ENCODE assay signal across 8 cellular contexts in genomic region chr2:206989306-206989705, GRCh38. TPM values are rescaled to one million over a fixed set of nuclear protein-coding genes. Genes with fewer than 3 reads are reported as not detected.
DNase-seq lines count a peak whose midpoint lies in the region; ATAC-seq and TF ChIP-seq lines count a peak whose summit lies in the region.

No MANE protein-coding gene starts in this region.

- 16 to 25% methylated on average over 6 of the region's 6 CpGs for WGBS in sigmoid colon, 2 donors

- no peaks in the 10 kb centered on the region for H3K27me3 ChIP-seq in sigmoid colon

- TF ChIP-seq POLR2A in sigmoid colon (IDR thresholded peaks at IDR 0.05): no peak

- peak; percentile 31 to 34 for DNase-seq in AML-193 (lab: John Stamatoyannopoulos, UW)
- peak; percentile 77 for DNase-seq in NCI-H82 (lab: John Stamatoyannopoulos, UW)
- peak; percentile 18 for DNase-seq in cerebellar cortex (ENCODE audit: low spot score)
- no peak for DNase-seq in mesothelial cell of epicardium (ENCODE audit: low spot score in 2 of 2, unreplicated experiment in 2 of 2)
- no peak for DNase-seq in T-helper 2 cell
- no peak for DNase-seq in sigmoid colon

- peaks cover 13% of the 10 kb centered on the region for H3K4me1 Mint-ChIP-seq in mesothelial cell of epicardium

- H3K36me3 ChIP-seq in sigmoid colon: no peaks in the 10 kb centered on the region

- no peak for TF ChIP-seq EP300 in sigmoid colon (IDR thresholded peaks at IDR 0.05)

- peaks cover 0 to 6% (median 2%) of the 10 kb centered on the region in 4 donors for H3K4me1 ChIP-seq in sigmoid colon

- no peak overlapping the region for H3K27ac Mint-ChIP-seq in mesothelial cell of epicardium

- no peaks in the 10 kb centered on the region for H3K9me3 Mint-ChIP-seq in mesothelial cell of epicardium

- peak; percentile 83 for ATAC-seq in HG02623 (IDR thresholded peaks at IDR 0.05; ENCODE audit: unreplicated experiment)

- no peaks in the 10 kb centered on the region for H3K9me3 ChIP-seq in sigmoid colon

- TF ChIP-seq CTCF in GM12872 (IDR thresholded peaks at IDR 0.05; ENCODE audit: insufficient read depth, low read depth, low read length) (peak; percentile 94), mesothelial cell of epicardium (IDR thresholded peaks at IDR 0.05; ENCODE audit: unreplicated experiment) (peak; percentile 44), sigmoid colon (IDR thresholded peaks at IDR 0.05) (peak in 2 of 4 experiments; percentile 17 to 37)

- peaks cover 2% of the 10 kb centered on the region for H3K27me3 Mint-ChIP-seq in mesothelial cell of epicardium (ENCODE audit: low read depth)

- no peak overlapping the region for H3K27ac ChIP-seq in sigmoid colon

- intact Hi-C loops in sigmoid colon (cut with DNase I): loop anchor here (10.0 kb wide), 2 partner anchors 295 to 345 kb away; no protein-coding TSS in a partner anchor

- no peak overlapping the region for H3K4me3 ChIP-seq in sigmoid colon

- H3K4me3 Mint-ChIP-seq in mesothelial cell of epicardium: no peak overlapping the region

- no peaks in the 10 kb centered on the region for H3K36me3 Mint-ChIP-seq in mesothelial cell of epicardium

RNA-seq across cellular contexts. Expression of gene CPO, which starts 50.0 kb away (rescaled TPM):
- total RNA-seq in mesothelial cell of epicardium (0.18 TPM in 1 of 3 replicates, not detected in the others), sigmoid colon (1 to 10 TPM in 2 of 4 donors, under 1 TPM in 2; 0.33 to 1.1 (median 1.0) TPM)
- under 1 TPM in 1 of 3 donors, not detected in 2; 0.12 TPM for polyA plus RNA-seq in sigmoid colon

Comparison
In these comparisons a context has a peak if more than half of its experiments do, and no peak if none do; other contexts are left out.
1. DNase-seq: peak in AML-193 (2 of 2), NCI-H82 (single experiment) and cerebellar cortex (single experiment); none in mesothelial cell of epicardium (0 of 2), T-helper 2 cell (0 of 5) and sigmoid colon (single experiment).